Comparison of ENCODE assay signal across 32 cellular contexts in genomic region chr20:1588869-1589460, GRCh38. TPM values are rescaled to one million over a fixed set of nuclear protein-coding genes. Genes with fewer than 3 reads are reported as not detected.
DNase-seq lines count a peak whose midpoint lies in the region; ATAC-seq and TF ChIP-seq lines count a peak whose summit lies in the region.
"Had no signal": no experiment of that assay in that cellular context is flagged by ENCODE, and none has a peak within 500 bp of the region (broad histone marks: within the 10 kb centered on the region; RNA-seq: fewer than 3 reads in every experiment).

No MANE protein-coding gene starts in this region.

- H3K4me2 ChIP-seq in OCI-LY7 (ENCODE audit: low read length), result no peak overlapping the region

- H3K27ac ChIP-seq in OCI-LY7 (ENCODE audit: low read depth, low read length, poor library complexity, severe bottlenecking), result no peak overlapping the region
- H3K27ac ChIP-seq in epithelial cell of prostate, result peak overlapping the region; percentile 81
- H3K27ac ChIP-seq: foreskin keratinocyte, HL-60, parathyroid adenoma had no signal

- no peak for DNase-seq in AG10803 (ENCODE audit: low read depth)
- no peak for DNase-seq in OCI-LY7 (ENCODE audit: low spot score)
- no peak for DNase-seq in epithelial cell of prostate (ENCODE audit: low read depth, low spot score)
- DNase-seq in activated T-helper 1 cell treated with anti-CD3 and anti-CD28 coated beads, Interleukin-12 subunit alpha, Interleukin-12 subunit beta, Interleukin-2, Interleukin-4 antibody, amounts not matched to agents 30 ng/mL and 10 ng/mL and 1 ng/mL, durations not matched to agents 14 hours and 24 hours and 36 hours (ENCODE audit: low spot score), result no peak
- DNase-seq in stimulated activated naive CD8-positive, alpha-beta T cell treated with anti-CD3 and anti-CD28 coated beads, Interleukin-15, Interleukin-2, amounts not matched to agents 100 U/mL and 50 U/mL, for 24 hours, result no peak
- DNase-seq: activated CD4-positive, alpha-beta T cell treated with anti-CD3 and anti-CD28 coated beads for 1 hour; activated naive CD4-positive, alpha-beta T cell; activated T-cell treated with anti-CD3 and anti-CD28 coated beads, Interleukin-2, amount 50 U/mL, for 1 hour; COR-L47; DMS79 treated with DMSO at 0.1 percent for 48 hours; heart right ventricle; NCI-H1092 treated with DMSO at 0.1 percent for 48 hours; NCI-H187 treated with DMSO at 0.1 percent for 48 hours; NCI-H2171 treated with DMSO at 0.1 percent for 48 hours; NCI-H510A treated with DMSO at 0.1 percent for 48 hours; right cardiac atrium; stimulated activated CD4-positive, alpha-beta T cell treated with anti-CD3 and anti-CD28 coated beads, Interleukin-12 subunit alpha, Interleukin-12 subunit beta, amount 100 ng/mL, for 4 hours; stimulated activated CD4-positive, alpha-beta T cell treated with anti-CD3 and anti-CD28 coated beads, Interleukin-4, amount 100 ng/mL, for 24 hours; T-helper 2 cell had no signal

- H3K4me3 ChIP-seq in AG10803 (ENCODE audit: low read length) (no peak overlapping the region), OCI-LY7 (ENCODE audit: low read depth, low read length, poor library complexity, severe bottlenecking) (no peak overlapping the region)
- H3K4me3 ChIP-seq: coronary artery had no signal

- POLR2A ChIA-PET in OCI-LY7 (lab: Charles Lee), result no interaction called here

- intact Hi-C loops in OCI-LY7 (cut with micrococcal nuclease; ENCODE audit: unreplicated experiment), result no loop called here
- intact Hi-C loops in activated T-helper 1 cell treated with anti-CD3 and anti-CD28 coated beads, Interleukin-12 subunit alpha, Interleukin-12 subunit beta, Interleukin-2, Interleukin-4 antibody, amounts not matched to agents 30 ng/mL and 10 ng/mL and 1 ng/mL, durations not matched to agents 14 hours and 24 hours and 36 hours (cut with micrococcal nuclease), result no loop called here

- H3K9me3 Mint-ChIP-seq in activated T-helper 1 cell treated with anti-CD3 and anti-CD28 coated beads, Interleukin-12 subunit alpha, Interleukin-12 subunit beta, Interleukin-2, Interleukin-4 antibody, amounts not matched to agents 30 ng/mL and 10 ng/mL and 1 ng/mL, durations not matched to agents 14 hours and 24 hours and 36 hours, result no peaks in the 10 kb centered on the region
- H3K9me3 Mint-ChIP-seq: neural crest cell; stimulated activated memory B cell treated with anti-CD40 and anti-IgM and Interleukin-4, amounts not matched to agents 10 μg/mL and 1 μg/mL and 100 μg/mL, for 72 hours had no signal

- H3K27ac Mint-ChIP-seq in activated T-helper 1 cell treated with anti-CD3 and anti-CD28 coated beads, Interleukin-12 subunit alpha, Interleukin-12 subunit beta, Interleukin-2, Interleukin-4 antibody, amounts not matched to agents 30 ng/mL and 10 ng/mL and 1 ng/mL, durations not matched to agents 14 hours and 24 hours and 36 hours, result no peak overlapping the region
- H3K27ac Mint-ChIP-seq: stimulated activated memory B cell treated with anti-CD40 and anti-IgM and Interleukin-4, amounts not matched to agents 10 μg/mL and 1 μg/mL and 100 μg/mL, for 72 hours had no signal

- no peaks in the 10 kb centered on the region for H3K4me1 ChIP-seq in OCI-LY7 (ENCODE audit: insufficient read depth, low read length, poor library complexity, severe bottlenecking)
- H3K4me1 ChIP-seq: foreskin keratinocyte, heart right ventricle, parathyroid adenoma had no signal

- no peaks in the 10 kb centered on the region for H3K79me2 ChIP-seq in OCI-LY7 (ENCODE audit: insufficient read depth, low read depth, low read length)
- H3K79me2 ChIP-seq: parathyroid adenoma had no signal

- H3K36me3 Mint-ChIP-seq in activated T-helper 1 cell treated with anti-CD3 and anti-CD28 coated beads, Interleukin-12 subunit alpha, Interleukin-12 subunit beta, Interleukin-2, Interleukin-4 antibody, amounts not matched to agents 30 ng/mL and 10 ng/mL and 1 ng/mL, durations not matched to agents 14 hours and 24 hours and 36 hours (ENCODE audit: low read depth), result no peaks in the 10 kb centered on the region
- H3K36me3 Mint-ChIP-seq: stimulated activated memory B cell treated with anti-CD40 and anti-IgM and Interleukin-4, amounts not matched to agents 10 μg/mL and 1 μg/mL and 100 μg/mL, for 72 hours had no signal

- no TSS peak for BruUV-seq in OCI-LY7 (replicated peaks; lab: Mats Ljungman, UMichigan)

- H2AFZ ChIP-seq in OCI-LY7 (ENCODE audit: low read length), result no peak overlapping the region
- H2AFZ ChIP-seq: parathyroid adenoma had no signal

- H3K4me3 Mint-ChIP-seq in activated T-helper 1 cell treated with anti-CD3 and anti-CD28 coated beads, Interleukin-12 subunit alpha, Interleukin-12 subunit beta, Interleukin-2, Interleukin-4 antibody, amounts not matched to agents 30 ng/mL and 10 ng/mL and 1 ng/mL, durations not matched to agents 14 hours and 24 hours and 36 hours, result no peak overlapping the region
- H3K4me3 Mint-ChIP-seq: neural crest cell; stimulated activated memory B cell treated with anti-CD40 and anti-IgM and Interleukin-4, amounts not matched to agents 10 μg/mL and 1 μg/mL and 100 μg/mL, for 72 hours had no signal

- TF ChIP-seq CTCF in AG10803 (conservative IDR thresholded peaks at IDR 0.05; ENCODE audit: low read length) (peak; percentile 28; the same call in 1 of the 2 replicates), GM12872 (IDR thresholded peaks at IDR 0.05; ENCODE audit: insufficient read depth, low read depth, low read length) (0 out of 3 replicates have a peak, but pooled peaks have one; percentile 3), OCI-LY7 (conservative IDR thresholded peaks at IDR 0.05; ENCODE audit: low read length) (0 out of 2 replicates have a peak, but pooled peaks have one; percentile 14)

- no peaks in the 10 kb centered on the region for H3K27me3 Mint-ChIP-seq in activated T-helper 1 cell treated with anti-CD3 and anti-CD28 coated beads, Interleukin-12 subunit alpha, Interleukin-12 subunit beta, Interleukin-2, Interleukin-4 antibody, amounts not matched to agents 30 ng/mL and 10 ng/mL and 1 ng/mL, durations not matched to agents 14 hours and 24 hours and 36 hours (ENCODE audit: insufficient read depth)
- H3K27me3 Mint-ChIP-seq: stimulated activated memory B cell treated with anti-CD40 and anti-IgM and Interleukin-4, amounts not matched to agents 10 μg/mL and 1 μg/mL and 100 μg/mL, for 72 hours had no signal

- H3K36me3 ChIP-seq in OCI-LY7 (ENCODE audit: insufficient read depth, low read length), result no peaks in the 10 kb centered on the region
- H3K36me3 ChIP-seq: heart right ventricle had no signal

- CTCF ChIA-PET in OCI-LY7 (lab: Charles Lee; ENCODE audit: unreplicated experiment), result no interaction called here

- H3K9me3 ChIP-seq in OCI-LY7 (ENCODE audit: low read length), result no peaks in the 10 kb centered on the region
- H3K9me3 ChIP-seq: heart right ventricle had no signal

- ATAC-seq in stimulated activated naive CD8-positive, alpha-beta T cell treated with anti-CD3 and anti-CD28 coated beads, Interleukin-15, Interleukin-2, amounts not matched to agents 100 U/mL and 50 U/mL, for 24 hours, result no peak
- ATAC-seq in HG03442 (IDR thresholded peaks at IDR 0.05; ENCODE audit: unreplicated experiment) (no peak), HG02588 (IDR thresholded peaks at IDR 0.05; ENCODE audit: unreplicated experiment) (no peak)
- ATAC-seq: esophagus mucosa; foreskin keratinocyte; heart right ventricle; right cardiac atrium; stimulated activated memory B cell treated with anti-CD40 and anti-IgM and Interleukin-4, amounts not matched to agents 10 μg/mL and 1 μg/mL and 100 μg/mL, for 72 hours had no signal

- no peaks in the 10 kb centered on the region for H4K20me1 ChIP-seq in OCI-LY7 (ENCODE audit: insufficient read depth, low read length)

- H3K4me1 Mint-ChIP-seq in activated T-helper 1 cell treated with anti-CD3 and anti-CD28 coated beads, Interleukin-12 subunit alpha, Interleukin-12 subunit beta, Interleukin-2, Interleukin-4 antibody, amounts not matched to agents 30 ng/mL and 10 ng/mL and 1 ng/mL, durations not matched to agents 14 hours and 24 hours and 36 hours (ENCODE audit: low read depth), result no peaks in the 10 kb centered on the region
- H3K4me1 Mint-ChIP-seq: neural crest cell; stimulated activated memory B cell treated with anti-CD40 and anti-IgM and Interleukin-4, amounts not matched to agents 10 μg/mL and 1 μg/mL and 100 μg/mL, for 72 hours had no signal

- H3K9me2 ChIP-seq in OCI-LY7 (ENCODE audit: insufficient read depth, low read length), result no peaks in the 10 kb centered on the region

RNA-seq across cellular contexts. Expression of gene SIRPB1, which starts 30.8 kb away (rescaled TPM):
- total RNA-seq in OCI-LY7 (2014; rRNA removed; shearing (Covaris generic)), result not detected in 2 replicates
- total RNA-seq in OCI-LY7 (2022), result not detected in 2 replicates
- 1.6 and 3.3 TPM in 2 replicates for total RNA-seq in activated T-helper 1 cell treated with anti-CD3 and anti-CD28 coated beads, Interleukin-12 subunit alpha, Interleukin-12 subunit beta, Interleukin-2, Interleukin-4 antibody, amounts not matched to agents 30 ng/mL and 10 ng/mL and 1 ng/mL, durations not matched to agents 14 hours and 24 hours and 36 hours
- total RNA-seq: temporal lobe had no signal

RNA-seq across cellular contexts. Expression of gene SIRPD, which starts 31.5 kb away (rescaled TPM):
- not detected in 2 replicates for total RNA-seq in OCI-LY7 (2014; rRNA removed; shearing (Covaris generic))
- total RNA-seq in OCI-LY7 (2022), result not detected in 2 replicates
- not detected in 2 replicates for total RNA-seq in activated T-helper 1 cell treated with anti-CD3 and anti-CD28 coated beads, Interleukin-12 subunit alpha, Interleukin-12 subunit beta, Interleukin-2, Interleukin-4 antibody, amounts not matched to agents 30 ng/mL and 10 ng/mL and 1 ng/mL, durations not matched to agents 14 hours and 24 hours and 36 hours
- total RNA-seq: esophagus mucosa, foreskin keratinocyte, mammary epithelial cell, neural crest cell, right cardiac atrium, temporal lobe, urinary bladder had no signal
